13 cellular contexts compared by ENCODE assay signal in the genomic region with DNA sequence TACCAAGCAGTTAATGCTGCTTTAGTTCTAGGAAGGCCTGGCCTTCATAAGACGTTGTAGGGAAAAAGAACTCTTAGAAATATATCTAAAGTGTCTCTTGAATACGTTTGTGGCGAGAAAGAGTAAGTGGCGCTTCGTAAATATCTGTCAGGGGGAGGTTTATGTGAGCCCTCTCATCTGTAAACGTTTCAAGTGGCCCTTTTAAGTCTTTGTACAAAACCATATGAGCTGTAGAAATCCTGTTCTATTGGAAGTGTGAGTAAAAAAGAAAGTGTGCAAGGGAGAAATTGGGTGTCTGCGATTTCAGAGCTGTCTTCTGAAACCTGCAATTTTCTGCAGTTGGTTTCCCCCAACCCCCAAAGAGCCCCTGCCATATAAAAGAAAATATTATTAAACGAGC. TPM values are rescaled to one million over a fixed set of nuclear protein-coding genes. Genes with fewer than 3 reads are reported as not detected.
DNase-seq lines count a peak whose midpoint lies in the region; ATAC-seq and TF ChIP-seq lines count a peak whose summit lies in the region.
"Had no signal": no experiment of that assay in that cellular context is flagged by ENCODE, and none has a peak within 500 bp of the region (broad histone marks: within the 10 kb centered on the region; RNA-seq: fewer than 3 reads in every experiment).

No MANE protein-coding gene starts in this region.

- H2BK20ac ChIP-seq in IMR-90 (ENCODE audit: low read depth, low read length), result no peak overlapping the region

- H3K79me1 ChIP-seq in IMR-90 (ENCODE audit: low read depth in 1 of 2, low read length in 2 of 2), result no peaks in the 10 kb centered on the region

- H3K4me3 ChIP-seq in AG04449 (ENCODE audit: low read depth, low read length) (peak overlapping the region; percentile 71), IMR-90 (ENCODE audit: insufficient read depth, low read depth, low read length) (no peak overlapping the region), neural cell (ENCODE audit: low read length) (peak overlapping the region; percentile 74)

- intact Hi-C loops in IMR-90 (cut with micrococcal nuclease) (loop anchor here (5.0 kb wide), 1 partner anchor 103 kb away; no protein-coding TSS in a partner anchor), cardiac septum (cut with DNase I) (no loop called here)

- no peak overlapping the region for H2BK120ac ChIP-seq in IMR-90 (ENCODE audit: low read depth, low read length)

- H3K4me2 ChIP-seq in IMR-90 (ENCODE audit: low read depth, low read length) (peak overlapping the region; percentile 76), neural cell (ENCODE audit: low read length) (peak overlapping the region; percentile 50)

- BruUV-seq in IMR-90 (replicated peaks; lab: Mats Ljungman, UMichigan), result no TSS peak

- H4K8ac ChIP-seq in IMR-90 (ENCODE audit: low read depth in 2 of 2, low read length in 2 of 2), result no peak overlapping the region; a peak in 2 of 4 replicates

- no peak overlapping the region for H2AK9ac ChIP-seq in IMR-90 (replicated peaks; ENCODE audit: low read depth, low read length, poor library complexity)

- peak overlapping the region; percentile 9 for H2AFZ ChIP-seq in IMR-90 (replicated peaks; ENCODE audit: low read length, poor library complexity)
- no peak overlapping the region for H2AFZ ChIP-seq in neural cell (ENCODE audit: low read depth, low read length)

- no peak overlapping the region for H3K56ac ChIP-seq in IMR-90 (ENCODE audit: extremely low read depth, insufficient read depth, low read length)

- no peak overlapping the region for H3K18ac ChIP-seq in IMR-90 (ENCODE audit: low read depth, low read length)

- DNase-seq in AG04449 (ENCODE audit: low read depth, low spot score) (no peak), IMR-90 (no peak), cardiac septum (ENCODE audit: low spot score) (no peak)
- DNase-seq: BE2C, GF-D8, NCI-H1694 treated with DMSO at 0.1 percent for 48 hours, small intestine, T1000 had no signal

- H3K27me3 ChIP-seq in IMR-90 (ENCODE audit: control insufficient read depth, insufficient read depth, low read length) (peaks cover 4% of the 10 kb centered on the region), neural cell (ENCODE audit: insufficient read depth, low read depth, low read length) (peaks cover 17% of the 10 kb centered on the region)

- no peak overlapping the region for H4K91ac ChIP-seq in IMR-90 (ENCODE audit: insufficient read depth, low read depth, low read length)

- H3K27ac ChIP-seq in IMR-90 (ENCODE audit: insufficient read depth, low read length) (no peak overlapping the region), cingulate gyrus (ENCODE audit: low read depth, low read length) (peak overlapping the region; percentile 49), neural cell (ENCODE audit: low read length) (no peak overlapping the region)

- WGBS in IMR-90 (ENCODE audit: extremely low coverage in 2 of 2, insufficient read length in 1 of 2), 2 experiments, result 12% methylated on average over 3 of the region's 8 CpGs; no CpG with 5 or more reads in 1 of the 2 experiments

- in situ Hi-C loops in IMR-90 (cut with MboI; ENCODE audit: low sequenced_read_pairs), result loop anchor here (25.0 kb wide), 1 partner anchor 112 kb away; no protein-coding TSS in a partner anchor

- H3K9me3 ChIP-seq in IMR-90 (ENCODE audit: control insufficient read depth, insufficient read depth, low read length) (no peaks in the 10 kb centered on the region), neural cell (ENCODE audit: low read length) (no peaks in the 10 kb centered on the region)
- H3K9me3 ChIP-seq: BE2C had no signal

- H4K5ac ChIP-seq in IMR-90 (ENCODE audit: low read depth, low read length), result no peak overlapping the region

- dilution Hi-C loops in IMR-90 (cut with HindIII; ENCODE audit: low sequenced_read_pairs, unreplicated experiment), result no loop called here

- peaks cover 58% of the 10 kb centered on the region for H3K79me2 ChIP-seq in neural cell (replicated peaks; ENCODE audit: insufficient read depth, low read length)

- TF ChIP-seq CTCF in AG04449 (IDR thresholded peaks at IDR 0.05; ENCODE audit: insufficient read depth, low read length, missing control alignments) (no peak), IMR-90 (conservative IDR thresholded peaks at IDR 0.05; ENCODE audit: low read depth, low read length) (no peak), neural cell (IDR thresholded peaks at IDR 0.05; ENCODE audit: poor library complexity, severe bottlenecking) (no peak)

- no peak overlapping the region for H2AK5ac ChIP-seq in IMR-90 (ENCODE audit: low read depth, low read length)

- H3K23ac ChIP-seq in IMR-90 (ENCODE audit: low read depth, low read length), result no peak overlapping the region

- no peak for TF ChIP-seq RAD21 in IMR-90 (IDR thresholded peaks at IDR 0.05; ENCODE audit: low read length)
- TF ChIP-seq RAD21 in neural cell (conservative IDR thresholded peaks at IDR 0.05), result no peak

- H3K4me1 ChIP-seq in IMR-90 (ENCODE audit: control insufficient read depth, insufficient read depth, low read length), result no peaks in the 10 kb centered on the region
- H3K4me1 ChIP-seq: BE2C had no signal

- peaks cover 5% of the 10 kb centered on the region for H3F3A ChIP-seq in neural cell (ENCODE audit: insufficient read depth, low read length, poor library complexity, severe bottlenecking)

- POLR2A ChIA-PET in AG04449 (lab: Yijun Ruan, JAX), result no interaction called here
- POLR2A ChIA-PET in IMR-90 (lab: Charles Lee; ENCODE audit: unreplicated experiment), result interaction anchor here (2.0 kb wide), 1 partner anchor 9 kb away, joined by 7 read pairs; the partner anchor contains the start of gene INTU

- CTCF ChIA-PET in AG04449 (lab: Yijun Ruan, JAX) (interaction anchor here (1.1 to 2.2 kb wide), 5 partner anchors 8 to 103 kb away, joined by 3 to 14 read pairs (median 5); partner anchors contain the start of gene INTU), IMR-90 (lab: Yijun Ruan, JAX) (interaction anchor here (0.6 to 1.4 kb wide), 2 partner anchors 109 to 712 kb away, joined by 3 to 5 read pairs; no protein-coding TSS in a partner anchor)

- TF ChIP-seq POLR2A in IMR-90 (IDR thresholded peaks at IDR 0.05; ENCODE audit: low read depth, low read length), result no peak

- no peak overlapping the region for H3K14ac ChIP-seq in IMR-90 (replicated peaks; ENCODE audit: low read depth, low read length)

- no peaks in the 10 kb centered on the region for H3K9me2 ChIP-seq in neural cell (ENCODE audit: insufficient read depth, low read length)

- H3K36me3 ChIP-seq in IMR-90 (ENCODE audit: control insufficient read depth, insufficient read depth, low read length) (no peaks in the 10 kb centered on the region), neural cell (ENCODE audit: insufficient read depth, low read length) (no peaks in the 10 kb centered on the region)
- H3K36me3 ChIP-seq: BE2C had no signal

- no peak for TF ChIP-seq EP300 in neural cell (conservative IDR thresholded peaks at IDR 0.05; ENCODE audit: poor library complexity, severe bottlenecking)

- H2BK5ac ChIP-seq in IMR-90 (ENCODE audit: low read depth, low read length, poor library complexity, severe bottlenecking), result peak overlapping the region; percentile 1

- H3K9ac ChIP-seq in IMR-90 (ENCODE audit: low read depth, low read length), result no peak overlapping the region; the same call in 1 of the 2 replicates
- H3K9ac ChIP-seq in neural cell (ENCODE audit: low read length), result no peak overlapping the region

- H2BK15ac ChIP-seq in IMR-90 (ENCODE audit: low read depth, low read length), result no peak overlapping the region

- H3K9me1 ChIP-seq in IMR-90 (ENCODE audit: insufficient read depth, low read length), result no peaks in the 10 kb centered on the region

- no peak overlapping the region for H3K4ac ChIP-seq in IMR-90 (ENCODE audit: low read depth, low read length)

- ATAC-seq in IMR-90 (ENCODE audit: low read depth) (no peak), GM19328 (IDR thresholded peaks at IDR 0.05; ENCODE audit: unreplicated experiment) (no peak), GM21381 (IDR thresholded peaks at IDR 0.05; ENCODE audit: unreplicated experiment) (no peak), HG02642 (IDR thresholded peaks at IDR 0.05; ENCODE audit: poor library complexity, unreplicated experiment) (no peak)

- H4K20me1 ChIP-seq in IMR-90 (ENCODE audit: insufficient read depth, low read length) (no peaks in the 10 kb centered on the region), neural cell (ENCODE audit: insufficient read depth) (no peaks in the 10 kb centered on the region)

TF ChIP-seq in IMR-90, 13 proteins besides CTCF, POLR2A, EP300 and RAD21:
- TF ChIP-seq SMC3 (IDR thresholded peaks at IDR 0.05; ENCODE audit: low read depth, low read length) (no peak), FOS (IDR thresholded peaks at IDR 0.05; ENCODE audit: low read depth, low read length) (no peak), BHLHE40 (IDR thresholded peaks at IDR 0.05; ENCODE audit: low read depth, low read length) (no peak)

TF ChIP-seq in neural cell, 6 proteins besides CTCF, POLR2A, EP300 and RAD21 (continues in another document):
- no peak for TF ChIP-seq SMC3 (conservative IDR thresholded peaks at IDR 0.05; ENCODE audit: poor library complexity)

RNA-seq across cellular contexts. Expression of gene INTU, which starts 8.6 kb away (rescaled TPM):
- total RNA-seq in IMR-90 (2012; rRNA removed) (10.8 and 12.5 TPM in 2 replicates), cardiac septum (4.8 TPM)
- polyA plus RNA-seq in IMR-90 (2012; rRNA removed) (4.8 and 6.5 TPM in 2 replicates), neural cell (14.0 and 15.7 TPM in 2 replicates)
- polyA plus RNA-seq in IMR-90 (2012; cell fraction: cytosol; rRNA removed), result 0.40 and 0.57 TPM in 2 replicates
- polyA plus RNA-seq in IMR-90 (2012; cell fraction: nucleus; rRNA removed; ENCODE audit: low replicate concordance), result 12.4 and 58.0 TPM in 2 replicates
- 29.9 and 33.9 TPM in 2 replicates for polyA minus RNA-seq in neural cell
